Comparison of ENCODE assay signal across 20 cellular contexts in genomic region chr7:1869731-1870130, GRCh38.
DNase-seq lines count a peak whose midpoint lies in the region; ATAC-seq and TF ChIP-seq lines count a peak whose summit lies in the region.
"Had no signal": no experiment of that assay in that cellular context is flagged by ENCODE, and none has a peak within 500 bp of the region (broad histone marks: within the 10 kb centered on the region; RNA-seq: fewer than 3 reads in every experiment).

No MANE protein-coding gene starts in this region.

- H3K9me1 ChIP-seq in IMR-90 (ENCODE audit: insufficient read depth, low read length) = no peaks in the 10 kb centered on the region; the same call in 1 of the 2 replicates

- peaks cover 0 to 12% of the 10 kb centered on the region in 2 experiments; a peak in 1 of 4 replicates for H3K79me1 ChIP-seq in IMR-90 (ENCODE audit: low read depth in 1 of 2, low read length in 2 of 2)
- H3K79me1 ChIP-seq in mesendoderm (ENCODE audit: low read length) = no peaks in the 10 kb centered on the region

- ATAC-seq in IMR-90 (ENCODE audit: low read depth) (no peak), heart right ventricle (no peak), GM18517 (IDR thresholded peaks at IDR 0.05; ENCODE audit: unreplicated experiment) (no peak)

- no peaks in the 10 kb centered on the region for H3K27me3 Mint-ChIP-seq in chondrocyte (ENCODE audit: low read depth)
- H3K27me3 Mint-ChIP-seq: CD4-positive, alpha-beta memory T cell; CD4-positive, CD25-positive, alpha-beta regulatory T cell had no signal

- H3K56ac ChIP-seq in IMR-90 (ENCODE audit: extremely low read depth, insufficient read depth, low read length) (no peak overlapping the region), mesendoderm (ENCODE audit: low read length) (peak overlapping the region; percentile 7)

- no peak for TF ChIP-seq POLR2A in IMR-90 (IDR thresholded peaks at IDR 0.05; ENCODE audit: low read depth, low read length)

- no TSS peak for BruUV-seq in IMR-90 (replicated peaks; lab: Mats Ljungman, UMichigan)

- H4K20me1 ChIP-seq in IMR-90 (ENCODE audit: insufficient read depth, low read length) = no peaks in the 10 kb centered on the region

- H3K36me3 Mint-ChIP-seq in chondrocyte (ENCODE audit: low read depth) = no peaks in the 10 kb centered on the region

- H3K4me1 Mint-ChIP-seq in chondrocyte (ENCODE audit: low read depth) = no peaks in the 10 kb centered on the region
- H3K4me1 Mint-ChIP-seq: CD14-positive monocyte had no signal

- H3K27ac ChIP-seq in HEK293 (ENCODE audit: extremely low read depth, low read depth, low read length) (no peak overlapping the region), IMR-90 (ENCODE audit: insufficient read depth, low read length) (no peak overlapping the region), mesendoderm (ENCODE audit: low read depth, low read length) (no peak overlapping the region), heart right ventricle (no peak overlapping the region)
- H3K27ac ChIP-seq: BLaER1 had no signal

- H2BK120ac ChIP-seq in IMR-90 (ENCODE audit: low read depth, low read length) (no peak overlapping the region), mesendoderm (ENCODE audit: low read depth, low read length) (no peak overlapping the region)

- TF ChIP-seq RAD21 in IMR-90 (IDR thresholded peaks at IDR 0.05; ENCODE audit: low read length) = no peak

- H2BK15ac ChIP-seq in IMR-90 (ENCODE audit: low read depth, low read length) = no peak overlapping the region
- no peak overlapping the region for H2BK15ac ChIP-seq in mesendoderm (replicated peaks; ENCODE audit: low read depth)

- H2BK5ac ChIP-seq in IMR-90 (ENCODE audit: low read depth, low read length, poor library complexity, severe bottlenecking) (no peak overlapping the region), mesendoderm (ENCODE audit: low read length) (no peak overlapping the region)

- H3K18ac ChIP-seq in IMR-90 (ENCODE audit: low read depth, low read length) = no peak overlapping the region
- no peak overlapping the region for H3K18ac ChIP-seq in mesendoderm (ENCODE audit: low read length)

- TF ChIP-seq CTCF in HEK293 (tag by site-specific recombination; IDR thresholded peaks at IDR 0.05) (no peak), IMR-90 (conservative IDR thresholded peaks at IDR 0.05; ENCODE audit: low read depth, low read length) (no peak), heart right ventricle (IDR thresholded peaks at IDR 0.05) (no peak), chondrocyte (IDR thresholded peaks at IDR 0.05) (no peak)

- intact Hi-C loops in IMR-90 (cut with micrococcal nuclease) = no loop called here
- intact Hi-C loops in heart right ventricle (cut with DNase I) = no loop called here

- H3K9ac ChIP-seq in IMR-90 (ENCODE audit: low read depth, low read length) (no peak overlapping the region), mesendoderm (ENCODE audit: low read length) (no peak overlapping the region)
- H3K9ac ChIP-seq: BLaER1 had no signal

- H2AFZ ChIP-seq in IMR-90 (replicated peaks; ENCODE audit: low read length, poor library complexity) = no peak overlapping the region

- H3K4me3 ChIP-seq in HEK293 (ENCODE audit: low read depth, low read length) (no peak overlapping the region), IMR-90 (ENCODE audit: insufficient read depth, low read depth, low read length) (no peak overlapping the region), mesendoderm (ENCODE audit: low read length) (no peak overlapping the region), heart right ventricle (no peak overlapping the region)
- H3K4me3 ChIP-seq: BLaER1 had no signal

- H3K36me3 ChIP-seq in HEK293 (ENCODE audit: control insufficient read depth in 2 of 2, insufficient read depth in 1 of 2, low read length in 2 of 2) (no peaks in the 10 kb centered on the region), IMR-90 (ENCODE audit: control insufficient read depth, insufficient read depth, low read length) (peaks cover 2% of the 10 kb centered on the region; the same call in 1 of the 2 replicates), mesendoderm (ENCODE audit: control insufficient read depth, insufficient read depth, low read length) (no peaks in the 10 kb centered on the region), heart right ventricle (peaks cover 0 to 5% (median 0%) of the 10 kb centered on the region in 9 donors)
- H3K36me3 ChIP-seq: BE2C had no signal

- H3K79me2 ChIP-seq in mesendoderm (ENCODE audit: control insufficient read depth, insufficient read depth, low read length) = no peaks in the 10 kb centered on the region

- H2BK20ac ChIP-seq in IMR-90 (ENCODE audit: low read depth, low read length) = no peak overlapping the region

- H3K23ac ChIP-seq in IMR-90 (ENCODE audit: low read depth, low read length) = no peak overlapping the region
- H3K23ac ChIP-seq in mesendoderm (ENCODE audit: low read length) = no peak overlapping the region

- no peaks in the 10 kb centered on the region for H3K9me3 Mint-ChIP-seq in chondrocyte (ENCODE audit: low read depth)
- H3K9me3 Mint-ChIP-seq: CD4-positive, alpha-beta memory T cell; CD4-positive, CD25-positive, alpha-beta regulatory T cell had no signal

- no peaks in the 10 kb centered on the region for H3K9me3 ChIP-seq in HEK293 (ENCODE audit: control insufficient read depth, insufficient read depth, low read depth, low read length)
- no peaks in the 10 kb centered on the region for H3K9me3 ChIP-seq in IMR-90 (ENCODE audit: control insufficient read depth, insufficient read depth, low read length)
- H3K9me3 ChIP-seq in heart right ventricle = no peaks in the 10 kb centered on the region
- H3K9me3 ChIP-seq: BE2C, Caco-2 had no signal

- in situ Hi-C loops in IMR-90 (cut with MboI; ENCODE audit: low sequenced_read_pairs) = no loop called here

- dilution Hi-C loops in IMR-90 (cut with HindIII; ENCODE audit: low sequenced_read_pairs, unreplicated experiment) = no loop called here

- no peak overlapping the region for H4K91ac ChIP-seq in IMR-90 (ENCODE audit: insufficient read depth, low read depth, low read length)

- CTCF ChIA-PET in HEK293 (lab: Yijun Ruan, JAX) (no interaction called here), IMR-90 (lab: Yijun Ruan, JAX) (no interaction called here)

- no peaks in the 10 kb centered on the region for H3K27me3 ChIP-seq in IMR-90 (ENCODE audit: control insufficient read depth, insufficient read depth, low read length)
- no peaks in the 10 kb centered on the region for H3K27me3 ChIP-seq in mesendoderm (ENCODE audit: insufficient read depth, low read length, poor library complexity)
- no peaks in the 10 kb centered on the region for H3K27me3 ChIP-seq in heart right ventricle
- H3K27me3 ChIP-seq: BE2C, BLaER1 had no signal

- H2AK5ac ChIP-seq in IMR-90 (ENCODE audit: low read depth, low read length) (no peak overlapping the region), mesendoderm (ENCODE audit: low read length) (no peak overlapping the region)

- H3K14ac ChIP-seq in IMR-90 (replicated peaks; ENCODE audit: low read depth, low read length) = no peak overlapping the region

- H3K4ac ChIP-seq in IMR-90 (ENCODE audit: low read depth, low read length) (no peak overlapping the region), mesendoderm (ENCODE audit: low read depth, low read length) (no peak overlapping the region)

- H4K5ac ChIP-seq in IMR-90 (ENCODE audit: low read depth, low read length) (no peak overlapping the region), mesendoderm (ENCODE audit: low read length) (no peak overlapping the region)

- H3K4me1 ChIP-seq in HEK293 (ENCODE audit: control insufficient read depth, insufficient read depth, low read length) (no peaks in the 10 kb centered on the region), IMR-90 (ENCODE audit: control insufficient read depth, insufficient read depth, low read length) (no peaks in the 10 kb centered on the region), mesendoderm (ENCODE audit: control insufficient read depth, low read depth, low read length) (no peaks in the 10 kb centered on the region), heart right ventricle (no peaks in the 10 kb centered on the region)
- H3K4me1 ChIP-seq: Caco-2 had no signal

- H3K4me2 ChIP-seq in IMR-90 (ENCODE audit: low read depth, low read length) = no peak overlapping the region
- H3K4me2 ChIP-seq in mesendoderm (ENCODE audit: low read length) = no peak overlapping the region
- H3K4me2 ChIP-seq: BLaER1 had no signal

- DNase-seq in IMR-90 (no peak), mesendoderm (no peak), retina (peak; percentile 31), heart right ventricle (no peak), amniotic stem cell (lab: John Stamatoyannopoulos, UW) (no peak), chondrocyte (ENCODE audit: low spot score) (no peak)
- DNase-seq: 8988T; ACHN; BE2C; C1 segment of cervical spinal cord; Caco-2; Calu3; CD4-positive, alpha-beta memory T cell; CD4-positive, CD25-positive, alpha-beta regulatory T cell; DMS79 treated with DMSO at 0.1 percent for 48 hours; GF-D8 had no signal

- H3K27ac Mint-ChIP-seq in chondrocyte (ENCODE audit: unreplicated experiment) = no peak overlapping the region
- H3K27ac Mint-ChIP-seq: CD4-positive, CD25-positive, alpha-beta regulatory T cell had no signal

- POLR2A ChIA-PET in HEK293 (lab: Yijun Ruan, JAX) = interaction anchor here (0.6 kb wide), 1 partner anchor 16 kb away, joined by 4 read pairs; no protein-coding TSS in a partner anchor
- POLR2A ChIA-PET in IMR-90 (lab: Charles Lee; ENCODE audit: unreplicated experiment) = interaction anchor here (0.5 kb wide), 1 partner anchor 13 kb away, joined by 3 read pairs; no protein-coding TSS in a partner anchor

- H3K4me3 Mint-ChIP-seq in chondrocyte (ENCODE audit: unreplicated experiment) = no peak overlapping the region
- H3K4me3 Mint-ChIP-seq: CD14-positive monocyte; CD4-positive, alpha-beta memory T cell had no signal

- no peak overlapping the region for H4K8ac ChIP-seq in IMR-90 (ENCODE audit: low read depth in 2 of 2, low read length in 2 of 2)
- H4K8ac ChIP-seq in mesendoderm (ENCODE audit: low read depth, low read length) = no peak overlapping the region

- 100% methylated on average over 14 of the region's 17 CpGs; no CpG with 5 or more reads in 1 of the 2 experiments for WGBS in IMR-90 (ENCODE audit: extremely low coverage in 2 of 2, insufficient read length in 1 of 2), 2 experiments
- WGBS in mesendoderm (ENCODE audit: extremely low coverage, insufficient coverage, low lambda C conversion rate) = no CpG with 5 or more reads among the region's 17 CpGs
- WGBS in heart right ventricle, 2 donors = 96 to 97% methylated on average over 17 of the region's 17 CpGs

- H2AK9ac ChIP-seq in IMR-90 (replicated peaks; ENCODE audit: low read depth, low read length, poor library complexity) = peak overlapping the region; percentile 24

TF ChIP-seq in IMR-90, 13 proteins besides CTCF, POLR2A, EP300 and RAD21 (continues in another document):
- TF ChIP-seq MAZ (IDR thresholded peaks at IDR 0.05; ENCODE audit: borderline replicate concordance, low read depth, low read length) = no peak
- TF ChIP-seq RFX5 (IDR thresholded peaks at IDR 0.05; ENCODE audit: low read depth, low read length) = no peak
- no peak for TF ChIP-seq NFE2L2 (IDR thresholded peaks at IDR 0.05; ENCODE audit: low read depth, low read length)
- no peak for TF ChIP-seq CEBPB (IDR thresholded peaks at IDR 0.05; ENCODE audit: low read depth, low read length)
- TF ChIP-seq FOS (IDR thresholded peaks at IDR 0.05; ENCODE audit: low read depth, low read length) = no peak
- no peak for TF ChIP-seq MAFK (IDR thresholded peaks at IDR 0.05; ENCODE audit: low read depth, low read length)
- no peak for TF ChIP-seq CHD1 (IDR thresholded peaks at IDR 0.05; ENCODE audit: low read depth, low read length)
